8 cellular contexts compared by ENCODE assay signal in the genomic region with DNA sequence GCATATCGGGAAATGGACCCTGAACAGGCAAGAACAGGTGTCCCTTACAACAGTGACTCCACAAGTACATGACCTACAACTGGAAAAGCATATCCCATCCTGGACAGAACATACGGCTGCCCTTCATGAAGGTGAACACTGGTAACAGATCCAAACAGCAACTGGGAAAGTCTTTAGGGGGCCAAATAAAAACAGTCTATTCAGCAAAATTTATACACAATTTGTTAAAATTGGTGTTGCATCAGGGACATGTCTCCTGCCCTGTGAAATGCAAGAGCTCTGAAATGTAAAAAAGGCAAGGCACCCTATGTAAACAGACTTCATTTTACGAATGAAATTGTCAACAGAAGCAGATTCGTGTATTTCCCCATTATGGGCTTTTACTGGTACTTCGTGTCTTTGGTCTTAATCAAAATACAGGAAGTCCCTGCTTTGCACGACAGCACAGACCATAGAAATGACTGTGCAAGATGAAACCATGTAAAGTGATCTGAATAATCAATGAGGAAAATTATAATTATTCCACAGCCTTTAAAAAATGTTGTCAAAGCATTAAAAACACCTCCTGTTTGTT.
DNase-seq lines count a peak whose midpoint lies in the region; ATAC-seq and TF ChIP-seq lines count a peak whose summit lies in the region.

No MANE protein-coding gene starts in this region.

- no peaks in the 10 kb centered on the region for H3K27me3 ChIP-seq in esophagus muscularis mucosa

- ATAC-seq in GM18508 (IDR thresholded peaks at IDR 0.05; ENCODE audit: insufficient read depth, unreplicated experiment) = peak; percentile 90
- peak; percentile 66 for ATAC-seq in GM21390 (IDR thresholded peaks at IDR 0.05; ENCODE audit: unreplicated experiment)
- ATAC-seq in HG03558 (IDR thresholded peaks at IDR 0.05; ENCODE audit: extremely low read depth, unreplicated experiment) = peak; percentile 56

- peak overlapping the region in 2 of 4 donors; percentile 1 to 16 for H3K27ac ChIP-seq in esophagus muscularis mucosa (replicated peaks in 1 of 4)

- no peaks in the 10 kb centered on the region for H3K36me3 ChIP-seq in esophagus muscularis mucosa

- H3K4me3 ChIP-seq in esophagus muscularis mucosa = no peak overlapping the region

- no peak for TF ChIP-seq POLR2A in esophagus muscularis mucosa (IDR thresholded peaks at IDR 0.05; ENCODE audit: low read depth)

- TF ChIP-seq CTCF in esophagus muscularis mucosa (IDR thresholded peaks at IDR 0.05) = no peak

- WGBS in esophagus muscularis mucosa = 71% methylated on average over 6 of the region's 6 CpGs

- peak; percentile 42 for TF ChIP-seq EP300 in esophagus muscularis mucosa (IDR thresholded peaks at IDR 0.05)

- no peaks in the 10 kb centered on the region for H3K9me3 ChIP-seq in esophagus muscularis mucosa

- peaks cover 0 to 21% (median 17%) of the 10 kb centered on the region in 4 donors for H3K4me1 ChIP-seq in esophagus muscularis mucosa

- DNase-seq in esophagus muscularis mucosa (ENCODE audit: extremely low spot score) = no peak
- DNase-seq in occipital lobe (lab: John Stamatoyannopoulos, UW) = no peak
- no peak for DNase-seq in pons (ENCODE audit: low spot score)
- no peak for DNase-seq in NCI-H524 (lab: John Stamatoyannopoulos, UW)
- DNase-seq in NCI-H1417 treated with DMSO at 0.1 percent for 48 hours (lab: John Stamatoyannopoulos, UW) = no peak

- intact Hi-C loops in esophagus muscularis mucosa (cut with DNase I) = no loop called here
